8 cellular contexts compared by ENCODE assay signal in genomic region chr16:2124377-2124693, GRCh38. TPM values are rescaled to one million over a fixed set of nuclear protein-coding genes. Genes with fewer than 3 reads are reported as not detected.
A peak's percentile ranks its signal among the peaks of the same experiment; 100 is the strongest.
DNase-seq lines count a peak whose midpoint lies in the region; ATAC-seq and TF ChIP-seq lines count a peak whose summit lies in the region.
"Not testable (repeated sequence)": the region's sequence is repeated elsewhere in the genome, so short reads cannot be mapped to it uniquely, and the experiment has no call there.

No MANE protein-coding gene starts in this region.

- H3K79me2 ChIP-seq in parathyroid adenoma = peaks cover 35% of the 10 kb centered on the region

- H3K4me1 ChIP-seq in HUES6 (ENCODE audit: control insufficient read depth, insufficient read depth, low read length) (peaks cover 29% of the 10 kb centered on the region), gastroesophageal sphincter (peaks cover 0 to 95% (median 69%) of the 10 kb centered on the region in 3 donors), liver (ENCODE audit: control insufficient read depth in 4 of 4, insufficient read depth in 4 of 4, low read length in 3 of 4) (peaks cover 11 to 36% (median 12%) of the 10 kb centered on the region in 4 donors), testis (peaks cover 56% of the 10 kb centered on the region)
- not testable (repeated sequence) for H3K4me1 ChIP-seq in parathyroid adenoma

- peak overlapping the region; percentile 44 for H3K4me3 ChIP-seq in AG04450 (ENCODE audit: low read depth, low read length)
- H3K4me3 ChIP-seq in HUES6 (ENCODE audit: low read depth, low read length) = peak overlapping the region; percentile 39; the same call in 1 of the 2 replicates
- peak overlapping the region; percentile 37 for H3K4me3 ChIP-seq in WERI-Rb-1 (ENCODE audit: low read depth, low read length)
- peak overlapping the region; percentile 68 for H3K4me3 ChIP-seq in coronary artery
- peak overlapping the region; percentile 30 to 53 for H3K4me3 ChIP-seq in gastroesophageal sphincter
- H3K4me3 ChIP-seq in liver (ENCODE audit: low read depth in 1 of 3, low read length in 3 of 3); parathyroid adenoma (ENCODE audit: low read depth, low read length); testis: not testable (repeated sequence)

- intact Hi-C loops in testis (cut with DNase I; ENCODE audit: low total_unique reads) = not testable (repeated sequence)

- H3K9ac ChIP-seq in HUES6 (ENCODE audit: low read length) = peak overlapping the region; percentile 61
- H3K9ac ChIP-seq in liver (ENCODE audit: low read depth in 1 of 2, low read length in 2 of 2); parathyroid adenoma: not testable (repeated sequence)

- TF ChIP-seq EP300 in gastroesophageal sphincter (IDR thresholded peaks at IDR 0.05) = not testable (repeated sequence)

- TF ChIP-seq RAD21 in liver (IDR thresholded peaks at IDR 0.05) = not testable (repeated sequence)

- no CpG with 5 or more reads among the region's 11 CpGs for WGBS in gastroesophageal sphincter (ENCODE audit: low coverage in 1 of 2), 2 donors
- WGBS in liver = 80% methylated on average over 11 of the region's 11 CpGs
- whole genome bisulfite sequencing in testis, 2 donors = 45% methylated on average over 6 of the region's 11 CpGs; no CpG with 5 or more reads in 1 of the 2 donors

- TF ChIP-seq CTCF in AG04450 (IDR thresholded peaks at IDR 0.05; ENCODE audit: low read depth, low read length); WERI-Rb-1 (IDR thresholded peaks at IDR 0.05; ENCODE audit: low read depth, low read length); coronary artery (IDR thresholded peaks at IDR 0.05); liver (IDR thresholded peaks at IDR 0.05; ENCODE audit: low read depth, low read length, missing input control); parathyroid adenoma (IDR thresholded peaks at IDR 0.05); testis (IDR thresholded peaks at IDR 0.05): not testable (repeated sequence)
- TF ChIP-seq CTCF in gastroesophageal sphincter (IDR thresholded peaks at IDR 0.05) = peak in 1 of 4 experiments; percentile 8

- DNase-seq in AG04450 (ENCODE audit: low read depth, low spot score); WERI-Rb-1; coronary artery (ENCODE audit: low spot score); testis: not testable (repeated sequence)

- ATAC-seq in gastroesophageal sphincter = not testable (repeated sequence)

- not testable (repeated sequence) for H2AFZ ChIP-seq in parathyroid adenoma

- POLR2A ChIA-PET in AG04450 (lab: Yijun Ruan, JAX) = not testable (repeated sequence)

- not testable (repeated sequence) for TF ChIP-seq POLR2A in gastroesophageal sphincter (IDR thresholded peaks at IDR 0.05); testis (IDR thresholded peaks at IDR 0.05)

- not testable (repeated sequence) for H3K9me3 ChIP-seq in AG04450 (ENCODE audit: control insufficient read depth, insufficient read depth, low read length); HUES6 (ENCODE audit: control insufficient read depth, insufficient read depth, low read depth, low read length); WERI-Rb-1 (ENCODE audit: severe bottlenecking); gastroesophageal sphincter; liver (ENCODE audit: control insufficient read depth in 4 of 4, low read length in 3 of 4); parathyroid adenoma (ENCODE audit: control insufficient read depth, low read length); testis

- not testable (repeated sequence) for H3K4me2 ChIP-seq in parathyroid adenoma (ENCODE audit: low read length)

- CTCF ChIA-PET in AG04450 (lab: Charles Lee) = not testable (repeated sequence)

- H3K36me3 ChIP-seq in HUES6 (ENCODE audit: control insufficient read depth, insufficient read depth, low read length); WERI-Rb-1; gastroesophageal sphincter; liver (ENCODE audit: control insufficient read depth in 4 of 4, insufficient read depth in 3 of 4, low read depth in 1 of 4, low read length in 3 of 4); parathyroid adenoma (ENCODE audit: control insufficient read depth, insufficient read depth, low read length); testis (ENCODE audit: low read depth, missing control alignments): not testable (repeated sequence)

- not testable (repeated sequence) for H3K27me3 ChIP-seq in AG04450 (ENCODE audit: control insufficient read depth, insufficient read depth, low read length); HUES6 (ENCODE audit: control insufficient read depth, insufficient read depth, low read length); WERI-Rb-1 (ENCODE audit: insufficient read depth, low read depth, severe bottlenecking); gastroesophageal sphincter; liver (ENCODE audit: control insufficient read depth in 4 of 4, insufficient read depth in 4 of 4, low read length in 3 of 4); parathyroid adenoma (ENCODE audit: control insufficient read depth, insufficient read depth, low read length); testis

- H3K27ac ChIP-seq in AG04450 (ENCODE audit: low read depth, low read length) (peak overlapping the region; percentile 97), HUES6 (ENCODE audit: low read depth, low read length) (peak overlapping the region; percentile 97), WERI-Rb-1 (peak overlapping the region; percentile 89), coronary artery (peak overlapping the region; percentile 98 to 99), gastroesophageal sphincter (peak overlapping the region; percentile 97 to 99 (median 98)), liver (ENCODE audit: low read depth in 1 of 2, low read length in 2 of 2) (peak overlapping the region; percentile 46 to 50), parathyroid adenoma (peak overlapping the region; percentile 64), testis (peak overlapping the region; percentile 83 to 87)

RNA-seq across cellular contexts. Expression of gene PKD1, which starts 11.4 kb away (rescaled TPM):
- polyA plus RNA-seq in AG04450 (2011; rRNA removed) (16.1 and 21.7 TPM in 2 replicates), liver (10 to 100 TPM in 1 of 2 donors, 1 to 10 TPM in 1; 8.0 to 20.6 TPM), testis (ENCODE audit: insufficient read depth, low read depth, low replicate concordance) (83.4 TPM)
- polyA minus RNA-seq in AG04450 (2011; rRNA and poly(A)+ RNA removed) = 29.0 and 29.3 TPM in 2 replicates
- total RNA-seq in gastroesophageal sphincter (100 to 1,000 TPM; 181 to 492 (median 352) TPM), liver (10 to 100 TPM; 30.6 to 58.4 TPM), testis (100 to 1,000 TPM; 323 to 337 TPM)

RNA-seq across cellular contexts. Expression of gene RAB26, which starts 24.1 kb away (rescaled TPM):
- polyA plus RNA-seq in AG04450 (2011; rRNA removed) = 3.6 and 5.2 TPM in 2 replicates
- polyA minus RNA-seq in AG04450 (2011; rRNA and poly(A)+ RNA removed) = 0.74 and 4.4 TPM in 2 replicates
- 1 to 10 TPM in 1 of 4 donors, under 1 TPM in 1, not detected in 2; 0.39 to 1.0 TPM for total RNA-seq in gastroesophageal sphincter
- 1 to 10 TPM; 1.9 to 3.9 TPM for total RNA-seq in liver
- 1 to 10 TPM; 2.6 to 3.4 TPM for polyA plus RNA-seq in liver
- 1 to 10 TPM; 3.2 to 3.6 TPM for total RNA-seq in testis
- 1.5 TPM for polyA plus RNA-seq in testis (ENCODE audit: insufficient read depth, low read depth, low replicate concordance)

RNA-seq across cellular contexts. Expression of gene TRAF7, which starts 31.2 kb away (rescaled TPM):
- polyA plus RNA-seq in AG04450 (2011; rRNA removed) (35.2 and 49.3 TPM in 2 replicates), liver (10 to 100 TPM; 14.7 to 36.6 TPM), testis (ENCODE audit: insufficient read depth, low read depth, low replicate concordance) (44.6 TPM)
- 63.6 and 89.1 TPM in 2 replicates for polyA minus RNA-seq in AG04450 (2011; rRNA and poly(A)+ RNA removed)
- total RNA-seq in gastroesophageal sphincter (10 to 100 TPM; 36.3 to 70.1 (median 56.3) TPM), liver (10 to 100 TPM; 33.2 to 34.8 TPM), testis (10 to 100 TPM; 36.0 to 46.1 TPM)

Comparison
In these comparisons a context has a peak if more than half of its experiments do, and no peak if none do; other contexts are left out.
1. H3K27ac ChIP-seq: peak in every context shown above with its lines; median percentile 98 in coronary artery; 98 in gastroesophageal sphincter; 97 in AG04450; 97 in HUES6; 89 in WERI-Rb-1; 85 in testis; 64 in parathyroid adenoma; 48 in liver.